Comparison of ENCODE assay signal across 23 cellular contexts in the genomic region with DNA sequence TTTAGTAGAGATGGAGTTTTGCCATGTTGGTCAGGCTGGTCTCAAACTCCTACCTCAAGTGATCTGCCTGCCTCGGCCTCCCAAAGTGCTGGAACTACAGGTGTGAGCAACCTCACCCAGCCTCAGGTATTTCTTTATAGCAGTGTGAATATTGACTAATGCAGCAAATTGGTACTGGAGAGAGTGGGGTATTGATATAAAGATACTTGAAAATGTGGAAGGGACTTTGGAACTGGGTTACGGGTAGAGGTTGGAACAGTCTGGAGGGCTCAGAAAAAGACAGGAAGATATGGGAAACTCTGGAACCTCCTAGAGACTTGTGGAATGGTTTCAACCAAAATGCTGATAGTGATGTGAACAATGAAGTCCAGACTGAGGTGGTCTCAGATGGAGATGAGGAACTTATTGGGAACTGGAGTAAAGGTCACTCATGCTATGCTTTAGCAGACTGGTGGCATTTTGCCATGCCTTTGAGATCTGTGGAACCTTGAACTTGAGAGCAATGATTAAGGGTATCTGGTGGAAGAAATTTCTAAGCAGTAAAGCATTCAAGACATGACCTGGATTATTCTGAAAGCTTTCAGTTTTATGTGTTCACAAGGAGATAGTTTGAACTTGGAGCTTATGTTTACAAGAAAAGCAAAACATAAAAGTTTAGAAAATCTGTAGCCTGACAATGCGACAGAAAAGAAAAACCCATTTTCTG.
DNase-seq lines count a peak whose midpoint lies in the region; ATAC-seq, FAIRE-seq and TF ChIP-seq lines count a peak whose summit lies in the region.
"Had no signal": no experiment of that assay in that cellular context is flagged by ENCODE, and none has a peak within 500 bp of the region (broad histone marks: within the 10 kb centered on the region; RNA-seq: fewer than 3 reads in every experiment).

No MANE protein-coding gene starts in this region.

- H3K36me3 Mint-ChIP-seq in activated T-cell treated with anti-CD3 and anti-CD28 coated beads, Interleukin-2, amount 50 U/mL, for 24 hours (ENCODE audit: low read depth): peaks cover 34% of the 10 kb centered on the region
- peaks cover 32% of the 10 kb centered on the region for H3K36me3 Mint-ChIP-seq in activated T-cell treated with anti-CD3 and anti-CD28 coated beads, Interleukin-2, amount 50 U/mL, for 4 hours (ENCODE audit: insufficient read depth)
- H3K36me3 Mint-ChIP-seq in activated B cell treated with CpG ODN at 0.5 μM for 24 hours (ENCODE audit: low read depth): peaks cover 42% of the 10 kb centered on the region
- peaks cover 45 to 49% of the 10 kb centered on the region in 2 donors for H3K36me3 Mint-ChIP-seq in stimulated activated naive B cell treated with anti-CD40 and anti-IgM and Interleukin-4, amounts not matched to agents 10 μg/mL and 1 μg/mL and 100 μg/mL, for 72 hours
- no peaks in the 10 kb centered on the region for H3K36me3 Mint-ChIP-seq in natural killer cell treated with Interleukin-12 subunit alpha and Interleukin-12 subunit beta and Interleukin-15 and Interleukin-18, amount 100 ng/mL, for 72 hours

- FAIRE-seq in kidney (lab: Jason Lieb, UNC): no peak

- H3K36me3 ChIP-seq in kidney (ENCODE audit: control insufficient read depth in 1 of 2, insufficient read depth in 2 of 2, low read length in 2 of 2): peaks cover 4 to 6% of the 10 kb centered on the region in 2 donors

- H3K4me3 ChIP-seq in kidney (ENCODE audit: low read length in 2 of 2): no peak overlapping the region
- H3K4me3 ChIP-seq: psoas muscle, smooth muscle cell, tibial artery had no signal

- H3K9ac ChIP-seq in kidney (ENCODE audit: low read length in 2 of 2): no peak overlapping the region

- peaks cover 9 to 18% of the 10 kb centered on the region in 2 donors for H3K4me1 ChIP-seq in kidney (ENCODE audit: control insufficient read depth in 1 of 2, insufficient read depth in 1 of 2, low read depth in 1 of 2, low read length in 2 of 2)

- ATAC-seq in activated T-cell treated with anti-CD3 and anti-CD28 coated beads, Interleukin-2, amount 50 U/mL, for 4 hours: no peak
- ATAC-seq in activated B cell treated with CpG ODN at 0.5 μM for 24 hours (ENCODE audit: low read depth): no peak
- no peak for ATAC-seq in stimulated activated naive B cell treated with anti-CD40 and anti-IgM and Interleukin-4, amounts not matched to agents 10 μg/mL and 1 μg/mL and 100 μg/mL, for 72 hours (replicated peaks)
- no peak for ATAC-seq in natural killer cell treated with Interleukin-12 subunit alpha and Interleukin-12 subunit beta and Interleukin-15 and Interleukin-18, amount 100 ng/mL, for 72 hours
- ATAC-seq: esophagus mucosa; stimulated activated naive CD8-positive, alpha-beta T cell treated with anti-CD3 and anti-CD28 coated beads, Interleukin-15, Interleukin-2, amounts not matched to agents 100 U/mL and 50 U/mL, for 24 hours had no signal

- no peaks in the 10 kb centered on the region for H3K9me3 Mint-ChIP-seq in activated T-cell treated with anti-CD3 and anti-CD28 coated beads, Interleukin-2, amount 50 U/mL, for 24 hours
- no peaks in the 10 kb centered on the region for H3K9me3 Mint-ChIP-seq in activated T-cell treated with anti-CD3 and anti-CD28 coated beads, Interleukin-2, amount 50 U/mL, for 4 hours
- H3K9me3 Mint-ChIP-seq in activated B cell treated with CpG ODN at 0.5 μM for 24 hours: no peaks in the 10 kb centered on the region
- peaks cover 3 to 7% of the 10 kb centered on the region in 2 donors for H3K9me3 Mint-ChIP-seq in stimulated activated naive B cell treated with anti-CD40 and anti-IgM and Interleukin-4, amounts not matched to agents 10 μg/mL and 1 μg/mL and 100 μg/mL, for 72 hours
- no peaks in the 10 kb centered on the region for H3K9me3 Mint-ChIP-seq in natural killer cell treated with Interleukin-12 subunit alpha and Interleukin-12 subunit beta and Interleukin-15 and Interleukin-18, amount 100 ng/mL, for 72 hours
- H3K9me3 Mint-ChIP-seq: activated CD4-positive, alpha-beta memory T cell treated with anti-CD3 and anti-CD28 coated beads, Interleukin-2, amount 10 ng/mL, durations not matched to agents 7 days and 5 days had no signal

- DNase-seq in activated T-cell treated with anti-CD3 and anti-CD28 coated beads, Interleukin-2, amount 50 U/mL, for 24 hours: no peak
- DNase-seq in activated T-cell treated with anti-CD3 and anti-CD28 coated beads, Interleukin-2, amount 50 U/mL, for 4 hours: no peak
- no peak for DNase-seq in activated B cell treated with CpG ODN at 0.5 μM for 24 hours
- DNase-seq in kidney: no peak
- DNase-seq in stimulated activated naive B cell treated with anti-CD40 and anti-IgM and Interleukin-4, amounts not matched to agents 10 μg/mL and 1 μg/mL and 100 μg/mL, for 72 hours: no peak
- no peak for DNase-seq in amniotic stem cell (lab: John Stamatoyannopoulos, UW)
- no peak for DNase-seq in NAMALWA (ENCODE audit: low spot score)
- DNase-seq in natural killer cell treated with Interleukin-12 subunit alpha and Interleukin-12 subunit beta and Interleukin-15 and Interleukin-18, amount 100 ng/mL, for 72 hours (ENCODE audit: low spot score): no peak
- DNase-seq: activated CD4-positive, alpha-beta memory T cell treated with anti-CD3 and anti-CD28 coated beads, Interleukin-2, amount 10 ng/mL, durations not matched to agents 7 days and 5 days; activated naive CD4-positive, alpha-beta T cell treated with anti-CD3 and anti-CD28 coated beads, Interleukin-2, amount 50 U/mL, for 16 hours; activated T-cell treated with anti-CD3 and anti-CD28 coated beads, Interleukin-2, amount 50 U/mL, for 1 hour; effector CD4-positive, alpha-beta T cell; EL; midbrain; NCI-H1694 treated with DMSO at 0.1 percent for 48 hours; NCI-H748 treated with DMSO at 0.1 percent for 48 hours; psoas muscle; stimulated activated CD4-positive, alpha-beta T cell treated with anti-CD3 and anti-CD28 coated beads, Interleukin-2, amount 100 ng/mL, for 48 hours; stimulated activated naive CD8-positive, alpha-beta T cell treated with anti-CD3 and anti-CD28 coated beads, Interleukin-15, Interleukin-2, amounts not matched to agents 100 U/mL and 50 U/mL, for 24 hours; tibial artery had no signal

- peak overlapping the region; percentile 71 to 74 for H3K27ac ChIP-seq in kidney (ENCODE audit: low read depth in 2 of 2, low read length in 2 of 2)
- H3K27ac ChIP-seq: psoas muscle, tibial artery had no signal

- H3K27ac Mint-ChIP-seq in activated T-cell treated with anti-CD3 and anti-CD28 coated beads, Interleukin-2, amount 50 U/mL, for 24 hours: peak overlapping the region; percentile 32
- peak overlapping the region; percentile 75 for H3K27ac Mint-ChIP-seq in activated B cell treated with CpG ODN at 0.5 μM for 24 hours
- H3K27ac Mint-ChIP-seq in stimulated activated naive B cell treated with anti-CD40 and anti-IgM and Interleukin-4, amounts not matched to agents 10 μg/mL and 1 μg/mL and 100 μg/mL, for 72 hours: peak overlapping the region; percentile 56
- no peak overlapping the region for H3K27ac Mint-ChIP-seq in natural killer cell treated with Interleukin-12 subunit alpha and Interleukin-12 subunit beta and Interleukin-15 and Interleukin-18, amount 100 ng/mL, for 72 hours
- H3K27ac Mint-ChIP-seq: activated CD4-positive, alpha-beta memory T cell treated with anti-CD3 and anti-CD28 coated beads, Interleukin-2, amount 10 ng/mL, durations not matched to agents 7 days and 5 days had no signal

- H3K4me1 Mint-ChIP-seq in activated T-cell treated with anti-CD3 and anti-CD28 coated beads, Interleukin-2, amount 50 U/mL, for 24 hours (ENCODE audit: low read depth): peaks cover 15% of the 10 kb centered on the region
- H3K4me1 Mint-ChIP-seq in activated T-cell treated with anti-CD3 and anti-CD28 coated beads, Interleukin-2, amount 50 U/mL, for 4 hours (ENCODE audit: low read depth): peaks cover 8% of the 10 kb centered on the region
- peaks cover 49% of the 10 kb centered on the region for H3K4me1 Mint-ChIP-seq in activated B cell treated with CpG ODN at 0.5 μM for 24 hours
- peaks cover 26 to 49% of the 10 kb centered on the region in 2 donors for H3K4me1 Mint-ChIP-seq in stimulated activated naive B cell treated with anti-CD40 and anti-IgM and Interleukin-4, amounts not matched to agents 10 μg/mL and 1 μg/mL and 100 μg/mL, for 72 hours
- peaks cover 20 to 25% of the 10 kb centered on the region in 2 donors for H3K4me1 Mint-ChIP-seq in natural killer cell treated with Interleukin-12 subunit alpha and Interleukin-12 subunit beta and Interleukin-15 and Interleukin-18, amount 100 ng/mL, for 72 hours (ENCODE audit: low read depth in 2 of 2)
- H3K4me1 Mint-ChIP-seq: activated CD4-positive, alpha-beta memory T cell treated with anti-CD3 and anti-CD28 coated beads, Interleukin-2, amount 10 ng/mL, durations not matched to agents 7 days and 5 days had no signal

- H3K4me3 Mint-ChIP-seq in activated T-cell treated with anti-CD3 and anti-CD28 coated beads, Interleukin-2, amount 50 U/mL, for 24 hours: no peak overlapping the region
- no peak overlapping the region for H3K4me3 Mint-ChIP-seq in activated T-cell treated with anti-CD3 and anti-CD28 coated beads, Interleukin-2, amount 50 U/mL, for 4 hours
- no peak overlapping the region for H3K4me3 Mint-ChIP-seq in activated B cell treated with CpG ODN at 0.5 μM for 24 hours
- peak overlapping the region in 1 of 2 donors; percentile 31 for H3K4me3 Mint-ChIP-seq in stimulated activated naive B cell treated with anti-CD40 and anti-IgM and Interleukin-4, amounts not matched to agents 10 μg/mL and 1 μg/mL and 100 μg/mL, for 72 hours
- H3K4me3 Mint-ChIP-seq in natural killer cell treated with Interleukin-12 subunit alpha and Interleukin-12 subunit beta and Interleukin-15 and Interleukin-18, amount 100 ng/mL, for 72 hours: no peak overlapping the region
- H3K4me3 Mint-ChIP-seq: activated CD4-positive, alpha-beta memory T cell treated with anti-CD3 and anti-CD28 coated beads, Interleukin-2, amount 10 ng/mL, durations not matched to agents 7 days and 5 days; neural crest cell had no signal

- TF ChIP-seq CTCF in activated B cell treated with CpG ODN at 0.5 μM for 24 hours (IDR thresholded peaks at IDR 0.05) (no peak), kidney (IDR thresholded peaks at IDR 0.05; ENCODE audit: borderline replicate concordance, extremely low read depth, insufficient read depth) (no peak)

- POLR2A ChIA-PET in activated B cell treated with CpG ODN at 0.5 μM for 24 hours (lab: Charles Lee): no interaction called here

- no peaks in the 10 kb centered on the region for H3K9me3 ChIP-seq in kidney (ENCODE audit: control insufficient read depth in 1 of 2, low read length in 2 of 2)
- H3K9me3 ChIP-seq: psoas muscle, tibial artery had no signal

- intact Hi-C loops in activated B cell treated with CpG ODN at 0.5 μM for 24 hours (cut with micrococcal nuclease) (no loop called here), kidney (cut with DNase I) (no loop called here)

- no peaks in the 10 kb centered on the region for H3K27me3 Mint-ChIP-seq in activated T-cell treated with anti-CD3 and anti-CD28 coated beads, Interleukin-2, amount 50 U/mL, for 24 hours
- H3K27me3 Mint-ChIP-seq in activated T-cell treated with anti-CD3 and anti-CD28 coated beads, Interleukin-2, amount 50 U/mL, for 4 hours (ENCODE audit: low read depth): no peaks in the 10 kb centered on the region
- H3K27me3 Mint-ChIP-seq in activated B cell treated with CpG ODN at 0.5 μM for 24 hours: no peaks in the 10 kb centered on the region
- no peaks in the 10 kb centered on the region for H3K27me3 Mint-ChIP-seq in stimulated activated naive B cell treated with anti-CD40 and anti-IgM and Interleukin-4, amounts not matched to agents 10 μg/mL and 1 μg/mL and 100 μg/mL, for 72 hours
- no peaks in the 10 kb centered on the region for H3K27me3 Mint-ChIP-seq in natural killer cell treated with Interleukin-12 subunit alpha and Interleukin-12 subunit beta and Interleukin-15 and Interleukin-18, amount 100 ng/mL, for 72 hours
- H3K27me3 Mint-ChIP-seq: activated CD4-positive, alpha-beta memory T cell treated with anti-CD3 and anti-CD28 coated beads, Interleukin-2, amount 10 ng/mL, durations not matched to agents 7 days and 5 days had no signal

- CTCF ChIA-PET in activated B cell treated with CpG ODN at 0.5 μM for 24 hours (lab: Charles Lee): no interaction called here

Comparison
In these comparisons a context has a peak if more than half of its experiments do, and no peak if none do; other contexts are left out.
1. H3K27ac Mint-ChIP-seq: peak in activated T-cell treated with anti-CD3 and anti-CD28 coated beads, Interleukin-2, amount 50 U/mL, for 24 hours (single experiment), activated B cell treated with CpG ODN at 0.5 μM for 24 hours (single experiment) and stimulated activated naive B cell treated with anti-CD40 and anti-IgM and Interleukin-4, amounts not matched to agents 10 μg/mL and 1 μg/mL and 100 μg/mL, for 72 hours (single experiment); none in natural killer cell treated with Interleukin-12 subunit alpha and Interleukin-12 subunit beta and Interleukin-15 and Interleukin-18, amount 100 ng/mL, for 72 hours (0 of 2).